23 cellular contexts compared by ENCODE assay signal in the genomic region with DNA sequence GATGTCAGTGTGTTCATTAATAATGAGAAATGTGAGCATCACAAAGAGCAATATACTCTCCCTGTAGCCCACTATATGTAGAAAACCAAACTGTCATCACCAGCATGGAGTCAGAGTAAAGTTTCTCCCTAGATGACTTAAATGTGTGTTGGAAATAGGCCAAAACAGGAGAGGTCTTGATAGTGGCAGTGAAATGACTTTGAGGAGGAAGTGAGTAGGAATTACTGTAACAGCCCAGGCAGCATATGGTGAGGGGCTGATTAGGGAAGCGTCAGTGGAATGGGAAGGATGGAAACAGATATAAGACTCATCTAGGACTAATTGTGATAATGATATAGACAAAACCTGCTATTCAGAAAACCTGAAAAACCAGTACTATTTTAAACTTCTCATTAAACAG.
DNase-seq lines count a peak whose midpoint lies in the region; ATAC-seq and FAIRE-seq lines count a peak whose summit lies in the region.
"Had no signal": no experiment of that assay in that cellular context is flagged by ENCODE, and none has a peak within 500 bp of the region (broad histone marks: within the 10 kb centered on the region; RNA-seq: fewer than 3 reads in every experiment).

No MANE protein-coding gene starts in this region.

- intact Hi-C loops in cardiac septum (cut with DNase I): no loop called here

- FAIRE-seq in colon (lab: Jason Lieb, UNC): peak; percentile 87

- no peak for ATAC-seq in GM21367 (IDR thresholded peaks at IDR 0.05; ENCODE audit: unreplicated experiment)
- ATAC-seq: CD8-positive, alpha-beta T cell had no signal

- DNase-seq in Daoy (ENCODE audit: low read depth): peak; percentile 19
- DNase-seq in M059J (ENCODE audit: low read depth): peak; percentile 16
- peak; percentile 2 for DNase-seq in NCI-H748 treated with DMSO at 0.1 percent for 48 hours (lab: John Stamatoyannopoulos, UW)
- no peak for DNase-seq in T-helper 1 cell
- no peak for DNase-seq in cardiac septum (ENCODE audit: low spot score)
- no peak for DNase-seq in NCI-H226
- DNase-seq: activated B cell treated with CpG ODN at 0.5 μM for 24 hours; activated CD4-positive, alpha-beta memory T cell treated with anti-CD3 and anti-CD28 coated beads, Interleukin-2, amount 10 ng/mL, durations not matched to agents 7 days and 5 days; activated naive CD4-positive, alpha-beta T cell treated with Interleukin-2 at 50 U/mL for 16 hours; activated T-cell treated with anti-CD3 and anti-CD28 coated beads, Interleukin-2, amount 50 U/mL, for 24 hours; amygdala; caudate nucleus; CD8-positive, alpha-beta T cell; foreskin melanocyte; HCEC 1CT; kidney; NCI-H1436; retina; Right ventricle myocardium superior; spleen; stimulated activated CD4-positive, alpha-beta T cell treated with anti-CD3 and anti-CD28 coated beads, Interleukin-4, amount 100 ng/mL, for 4 hours had no signal

Comparison
In these comparisons a context has a peak if more than half of its experiments do, and no peak if none do; other contexts are left out.
1. DNase-seq: peak in Daoy (single experiment), M059J (single experiment) and NCI-H748 treated with DMSO at 0.1 percent for 48 hours (single experiment); none in T-helper 1 cell (0 of 5), cardiac septum (single experiment) and NCI-H226 (single experiment).